In the genomic region with DNA sequence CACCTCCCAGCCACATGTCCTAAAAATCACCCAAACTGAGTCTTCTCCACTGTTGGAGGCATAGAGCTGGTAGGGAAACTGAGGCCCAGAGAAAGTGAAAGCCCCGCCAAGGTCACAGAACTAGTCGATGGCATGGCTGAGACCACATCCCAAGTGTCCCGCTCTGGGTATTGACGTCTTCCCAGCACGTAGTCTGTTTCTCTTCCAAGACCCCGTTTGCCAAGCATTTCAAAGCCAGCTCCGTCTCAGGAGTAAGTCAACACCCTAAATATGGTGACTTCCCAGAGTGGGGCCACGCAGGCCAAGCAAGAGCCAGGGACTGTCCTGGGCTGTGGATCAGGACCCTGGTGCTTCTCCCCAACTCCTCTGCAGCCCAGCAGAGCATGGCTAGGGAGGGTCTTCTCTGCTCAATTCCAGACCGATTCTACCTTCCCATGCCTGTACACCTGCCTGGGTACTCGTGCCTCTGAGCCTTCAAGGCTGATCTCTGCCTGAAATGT, we compare ENCODE assay signal across 19 cellular contexts.
"Had no signal": no experiment of that assay in that cellular context is flagged by ENCODE, and none has a peak within 500 bp of the region (broad histone marks: within the 10 kb centered on the region; RNA-seq: fewer than 3 reads in every experiment).

No MANE protein-coding gene starts in this region.

- H3K27ac ChIP-seq: lower lobe of right lung, neutrophil, ovary, psoas muscle, skin epidermis, thyroid gland had no signal

- H3K27me3 Mint-ChIP-seq: activated naive CD8-positive, alpha-beta T cell treated with anti-CD3 and anti-CD28 coated beads, Interleukin-2, amount 50 U/mL, for 24 hours had no signal

- H3K4me3 Mint-ChIP-seq: activated naive CD8-positive, alpha-beta T cell treated with anti-CD3 and anti-CD28 coated beads, Interleukin-2, amount 50 U/mL, for 24 hours; mesothelial cell of epicardium; natural killer cell; WTC11 had no signal

- H3K4me3 ChIP-seq: lower lobe of right lung, ovary, psoas muscle, skin epidermis, thyroid gland had no signal

- ATAC-seq: activated naive CD8-positive, alpha-beta T cell treated with anti-CD3 and anti-CD28 coated beads, Interleukin-2, amount 50 U/mL, for 24 hours; left lobe of liver; lower lobe of right lung; natural killer cell; psoas muscle; right cardiac atrium; WTC11 had no signal

- H3K36me3 Mint-ChIP-seq: mesothelial cell of epicardium, natural killer cell had no signal

- H3K4me1 ChIP-seq: lower lobe of right lung, psoas muscle, thyroid gland had no signal

- H3K27me3 ChIP-seq: neutrophil, ovary, thyroid gland had no signal

- H3K9me3 ChIP-seq: neutrophil, ovary, psoas muscle, thyroid gland had no signal

- H3K4me1 Mint-ChIP-seq: activated naive CD8-positive, alpha-beta T cell treated with anti-CD3 and anti-CD28 coated beads, Interleukin-2, amount 50 U/mL, for 24 hours; mesothelial cell of epicardium; natural killer cell had no signal

- H3K36me3 ChIP-seq: lower lobe of right lung, neutrophil, ovary, thyroid gland had no signal

- DNase-seq: activated effector memory CD4-positive, alpha-beta T cell treated with anti-CD3 and anti-CD28 coated beads, Interleukin-2, amount 50 U/mL, for 16 hours; activated naive CD4-positive, alpha-beta T cell treated with anti-CD3 and anti-CD28 coated beads, Interleukin-2, amount 50 U/mL, for 16 hours; activated naive CD8-positive, alpha-beta T cell treated with anti-CD3 and anti-CD28 coated beads, Interleukin-2, amount 50 U/mL, for 24 hours; cerebellar nuclear complex; foreskin fibroblast; lower lobe of right lung; natural killer cell; ovary; psoas muscle; right cardiac atrium; stimulated activated naive CD4-positive, alpha-beta T cell treated with Interleukin-2 at 50 U/mL for 16 hours; substantia nigra; T1000; thyroid gland had no signal

- H3K9me3 Mint-ChIP-seq: activated naive CD8-positive, alpha-beta T cell treated with anti-CD3 and anti-CD28 coated beads, Interleukin-2, amount 50 U/mL, for 24 hours; natural killer cell had no signal

- H3K27ac Mint-ChIP-seq: activated naive CD8-positive, alpha-beta T cell treated with anti-CD3 and anti-CD28 coated beads, Interleukin-2, amount 50 U/mL, for 24 hours; mesothelial cell of epicardium; natural killer cell; WTC11 had no signal
